12 cellular contexts compared by ENCODE assay signal in the genomic region with DNA sequence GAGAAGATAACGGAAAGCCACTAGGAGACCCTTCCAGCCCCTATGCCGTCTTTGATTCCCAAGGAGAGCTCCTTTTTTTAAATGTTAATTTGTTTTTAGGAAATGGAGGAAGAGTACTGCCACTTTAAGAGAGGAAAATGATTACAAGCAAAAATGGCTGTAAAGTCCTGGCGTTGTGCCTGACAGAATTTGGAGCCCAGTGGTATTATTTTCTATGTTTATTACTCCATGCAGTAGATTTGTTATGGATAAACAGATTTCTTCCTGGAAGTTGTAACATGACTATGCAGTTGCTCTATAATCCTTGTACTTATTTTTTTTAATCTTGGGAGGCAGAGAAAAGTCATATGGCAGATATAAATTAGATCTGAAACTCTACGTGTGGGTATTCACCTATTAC.
DNase-seq lines count a peak whose midpoint lies in the region; ATAC-seq and TF ChIP-seq lines count a peak whose summit lies in the region.
"Had no signal": no experiment of that assay in that cellular context is flagged by ENCODE, and none has a peak within 500 bp of the region (broad histone marks: within the 10 kb centered on the region; RNA-seq: fewer than 3 reads in every experiment).

No MANE protein-coding gene starts in this region.

- intact Hi-C loops in IMR-90 (cut with micrococcal nuclease) (no loop called here), colonic mucosa (cut with DNase I) (no loop called here), mucosa of descending colon (cut with DNase I, micrococcal nuclease) (no loop called here), lower leg skin (cut with DNase I; ENCODE audit: low total_unique reads) (no loop called here)

- H2AFZ ChIP-seq in IMR-90 (replicated peaks; ENCODE audit: low read length, poor library complexity): no peak overlapping the region

- no peaks in the 10 kb centered on the region for H3K9me1 ChIP-seq in IMR-90 (ENCODE audit: insufficient read depth, low read length)

- no peaks in the 10 kb centered on the region for H3K4me1 Mint-ChIP-seq in activated CD8-positive, alpha-beta memory T cell treated with anti-CD3 and anti-CD28 coated beads, Interleukin-2, amount 10 ng/mL, durations not matched to agents 7 days and 5 days
- H3K4me1 Mint-ChIP-seq: CD14-positive monocyte had no signal

- ATAC-seq in IMR-90 (ENCODE audit: low read depth) (peak; percentile 88), mucosa of descending colon (peak; percentile 68)
- no peak for ATAC-seq in activated CD8-positive, alpha-beta memory T cell treated with anti-CD3 and anti-CD28 coated beads, Interleukin-2, amount 10 ng/mL, durations not matched to agents 7 days and 5 days
- ATAC-seq: CD8-positive, alpha-beta T cell; HCT116 had no signal

- H3K14ac ChIP-seq in IMR-90 (replicated peaks; ENCODE audit: low read depth, low read length): no peak overlapping the region

- H2BK15ac ChIP-seq in IMR-90 (ENCODE audit: low read depth, low read length): no peak overlapping the region

- no peaks in the 10 kb centered on the region for H4K20me1 ChIP-seq in IMR-90 (ENCODE audit: insufficient read depth, low read length)

- H4K5ac ChIP-seq in IMR-90 (ENCODE audit: low read depth, low read length): peak overlapping the region; percentile 72; the same call in 1 of the 2 replicates

- TF ChIP-seq CTCF in IMR-90 (conservative IDR thresholded peaks at IDR 0.05; ENCODE audit: low read depth, low read length) (no peak), colonic mucosa (IDR thresholded peaks at IDR 0.05) (no peak), mucosa of descending colon (IDR thresholded peaks at IDR 0.05) (no peak), lower leg skin (IDR thresholded peaks at IDR 0.05) (no peak)

- no TSS peak for BruUV-seq in IMR-90 (replicated peaks; lab: Mats Ljungman, UMichigan)

- H3K27ac Mint-ChIP-seq in activated CD8-positive, alpha-beta memory T cell treated with anti-CD3 and anti-CD28 coated beads, Interleukin-2, amount 10 ng/mL, durations not matched to agents 7 days and 5 days: no peak overlapping the region
- H3K27ac Mint-ChIP-seq: CD14-positive monocyte; CD8-positive, alpha-beta T cell had no signal

- H3K9me3 ChIP-seq in IMR-90 (ENCODE audit: control insufficient read depth, insufficient read depth, low read length) (no peaks in the 10 kb centered on the region), colonic mucosa (no peaks in the 10 kb centered on the region), mucosa of descending colon (no peaks in the 10 kb centered on the region)

- no peak overlapping the region for H3K4me3 Mint-ChIP-seq in activated CD8-positive, alpha-beta memory T cell treated with anti-CD3 and anti-CD28 coated beads, Interleukin-2, amount 10 ng/mL, durations not matched to agents 7 days and 5 days
- H3K4me3 Mint-ChIP-seq: CD14-positive monocyte; CD8-positive, alpha-beta T cell had no signal

- DNase-seq in IMR-90 (peak; percentile 33), colonic mucosa (peak; percentile 38), mucosa of descending colon (peak in 1 of 3 donors; percentile 82), lower leg skin (ENCODE audit: low spot score in 2 of 2) (no peak), NCI-H128 (lab: John Stamatoyannopoulos, UW; ENCODE audit: unreplicated experiment) (no peak)
- DNase-seq in activated CD8-positive, alpha-beta memory T cell treated with anti-CD3 and anti-CD28 coated beads, Interleukin-2, amount 10 ng/mL, durations not matched to agents 7 days and 5 days: no peak
- DNase-seq in activated CD4-positive, alpha-beta T cell treated with anti-CD3 and anti-CD28 coated beads, Interleukin-2, amount 50 U/mL, for 48 hours: no peak
- DNase-seq: CD8-positive, alpha-beta T cell; COR-L47 had no signal

- no CpG with 5 or more reads among the region's 4 CpGs for WGBS in IMR-90 (ENCODE audit: extremely low coverage in 2 of 2, insufficient read length in 1 of 2), 2 experiments
- 67 to 70% methylated on average over 4 of the region's 4 CpGs for WGBS in lower leg skin, 2 donors

- no peak for TF ChIP-seq RAD21 in IMR-90 (IDR thresholded peaks at IDR 0.05; ENCODE audit: low read length)

- no peak overlapping the region; the same call in 1 of the 2 replicates for H3K4me2 ChIP-seq in IMR-90 (ENCODE audit: low read depth, low read length)

- H3K27ac ChIP-seq in IMR-90 (ENCODE audit: insufficient read depth, low read length) (peak overlapping the region; percentile 73; the same call in 1 of the 2 replicates), colonic mucosa (no peak overlapping the region)
- H3K27ac ChIP-seq: HL-60 had no signal

- no peaks in the 10 kb centered on the region for H3K27me3 Mint-ChIP-seq in activated CD8-positive, alpha-beta memory T cell treated with anti-CD3 and anti-CD28 coated beads, Interleukin-2, amount 10 ng/mL, durations not matched to agents 7 days and 5 days

- CTCF ChIA-PET in IMR-90 (lab: Yijun Ruan, JAX): no interaction called here
- CTCF ChIA-PET in activated CD8-positive, alpha-beta memory T cell treated with anti-CD3 and anti-CD28 coated beads, Interleukin-2, amount 10 ng/mL, durations not matched to agents 7 days and 5 days (lab: Charles Lee): no interaction called here

- H3K4me1 ChIP-seq in IMR-90 (ENCODE audit: control insufficient read depth, insufficient read depth, low read length): peaks cover 9% of the 10 kb centered on the region; the same call in 1 of the 2 replicates
- H3K4me1 ChIP-seq in colonic mucosa: no peaks in the 10 kb centered on the region
- peaks cover 3% of the 10 kb centered on the region for H3K4me1 ChIP-seq in mucosa of descending colon (ENCODE audit: low read depth)

- H3K27me3 ChIP-seq in IMR-90 (ENCODE audit: control insufficient read depth, insufficient read depth, low read length): no peaks in the 10 kb centered on the region
- no peaks in the 10 kb centered on the region for H3K27me3 ChIP-seq in colonic mucosa

- no peak overlapping the region for H4K91ac ChIP-seq in IMR-90 (ENCODE audit: insufficient read depth, low read depth, low read length)

- dilution Hi-C loops in IMR-90 (cut with HindIII; ENCODE audit: low sequenced_read_pairs, unreplicated experiment): no loop called here

- no peak overlapping the region for H2BK5ac ChIP-seq in IMR-90 (ENCODE audit: low read depth, low read length, poor library complexity, severe bottlenecking)

- H2BK120ac ChIP-seq in IMR-90 (ENCODE audit: low read depth, low read length): 0 out of 2 replicates have a peak overlapping the region, but pooled peaks have one; percentile 52

- H3K4me3 ChIP-seq in IMR-90 (ENCODE audit: insufficient read depth, low read depth, low read length): no peak overlapping the region
- H3K4me3 ChIP-seq in colonic mucosa: no peak overlapping the region
- no peak overlapping the region for H3K4me3 ChIP-seq in mucosa of descending colon
- no peak overlapping the region for H3K4me3 ChIP-seq in lower leg skin (ENCODE audit: low read depth, poor library complexity, severe bottlenecking)

- no peak overlapping the region for H3K23ac ChIP-seq in IMR-90 (ENCODE audit: low read depth, low read length)

- no peak overlapping the region for H2AK5ac ChIP-seq in IMR-90 (ENCODE audit: low read depth, low read length)

- no peaks in the 10 kb centered on the region for H3K36me3 Mint-ChIP-seq in activated CD8-positive, alpha-beta memory T cell treated with anti-CD3 and anti-CD28 coated beads, Interleukin-2, amount 10 ng/mL, durations not matched to agents 7 days and 5 days
- H3K36me3 Mint-ChIP-seq: CD14-positive monocyte; CD8-positive, alpha-beta T cell had no signal

- H2AK9ac ChIP-seq in IMR-90 (replicated peaks; ENCODE audit: low read depth, low read length, poor library complexity): no peak overlapping the region

- TF ChIP-seq POLR2A in IMR-90 (IDR thresholded peaks at IDR 0.05; ENCODE audit: low read depth, low read length) (no peak), lower leg skin (IDR thresholded peaks at IDR 0.05) (no peak)

- no peak overlapping the region for H4K8ac ChIP-seq in IMR-90 (ENCODE audit: low read depth in 2 of 2, low read length in 2 of 2)

- H3K9ac ChIP-seq in IMR-90 (ENCODE audit: low read depth, low read length) (no peak overlapping the region; the same call in 1 of the 2 replicates), colonic mucosa (ENCODE audit: low read depth in 2 of 2, low read length in 2 of 2) (no peak overlapping the region)

- peaks cover 4% of the 10 kb centered on the region for H3K9me3 Mint-ChIP-seq in activated CD8-positive, alpha-beta memory T cell treated with anti-CD3 and anti-CD28 coated beads, Interleukin-2, amount 10 ng/mL, durations not matched to agents 7 days and 5 days (ENCODE audit: low read depth)

- no peak overlapping the region; the same call in 1 of the 2 replicates for H3K56ac ChIP-seq in IMR-90 (ENCODE audit: extremely low read depth, insufficient read depth, low read length)

- POLR2A ChIA-PET in IMR-90 (lab: Charles Lee; ENCODE audit: unreplicated experiment): no interaction called here

- H2BK20ac ChIP-seq in IMR-90 (ENCODE audit: low read depth, low read length): no peak overlapping the region

- peak overlapping the region; percentile 87; the same call in 1 of the 2 replicates for H3K18ac ChIP-seq in IMR-90 (ENCODE audit: low read depth, low read length)

- H3K4ac ChIP-seq in IMR-90 (ENCODE audit: low read depth, low read length): no peak overlapping the region

- no peaks in the 10 kb centered on the region for H3K79me1 ChIP-seq in IMR-90 (ENCODE audit: low read depth in 1 of 2, low read length in 2 of 2)

- in situ Hi-C loops in IMR-90 (cut with MboI; ENCODE audit: low sequenced_read_pairs): no loop called here

- H3K36me3 ChIP-seq in IMR-90 (ENCODE audit: control insufficient read depth, insufficient read depth, low read length) (no peaks in the 10 kb centered on the region), colonic mucosa (no peaks in the 10 kb centered on the region), mucosa of descending colon (ENCODE audit: low read depth) (no peaks in the 10 kb centered on the region)

TF ChIP-seq in IMR-90, 13 proteins besides CTCF, POLR2A, EP300 and RAD21 (continues in another document):
- no peak for TF ChIP-seq BHLHE40 (IDR thresholded peaks at IDR 0.05; ENCODE audit: low read depth, low read length)
- TF ChIP-seq NFE2L2 (IDR thresholded peaks at IDR 0.05; ENCODE audit: low read depth, low read length): no peak
- TF ChIP-seq CEBPB (IDR thresholded peaks at IDR 0.05; ENCODE audit: low read depth, low read length): no peak
- TF ChIP-seq, protein P1, sequence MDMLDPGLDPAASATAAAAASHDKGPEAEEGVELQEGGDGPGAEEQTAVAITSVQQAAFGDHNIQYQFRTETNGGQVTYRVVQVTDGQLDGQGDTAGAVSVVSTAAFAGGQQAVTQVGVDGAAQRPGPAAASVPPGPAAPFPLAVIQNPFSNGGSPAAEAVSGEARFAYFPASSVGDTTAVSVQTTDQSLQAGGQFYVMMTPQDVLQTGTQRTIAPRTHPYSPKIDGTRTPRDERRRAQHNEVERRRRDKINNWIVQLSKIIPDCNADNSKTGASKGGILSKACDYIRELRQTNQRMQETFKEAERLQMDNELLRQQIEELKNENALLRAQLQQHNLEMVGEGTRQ (IDR thresholded peaks at IDR 0.05; ENCODE audit: low read depth, low read length): no peak
- no peak for TF ChIP-seq MXI1 (IDR thresholded peaks at IDR 0.05; ENCODE audit: borderline replicate concordance, low read depth, low read length)
- no peak for TF ChIP-seq CHD1 (IDR thresholded peaks at IDR 0.05; ENCODE audit: low read depth, low read length)
- no peak for TF ChIP-seq RCOR1 (IDR thresholded peaks at IDR 0.05; ENCODE audit: insufficient replicate concordance, low read length)
- no peak for TF ChIP-seq MAFK (IDR thresholded peaks at IDR 0.05; ENCODE audit: low read depth, low read length)

Comparison
In these comparisons a context has a peak if more than half of its experiments do, and no peak if none do; other contexts are left out.
1. DNase-seq: peak in IMR-90 (single experiment) and colonic mucosa (single experiment); none in lower leg skin (0 of 2), activated CD8-positive, alpha-beta memory T cell treated with anti-CD3 and anti-CD28 coated beads, Interleukin-2, amount 10 ng/mL, durations not matched to agents 7 days and 5 days (single experiment), NCI-H128 (single experiment) and activated CD4-positive, alpha-beta T cell treated with anti-CD3 and anti-CD28 coated beads, Interleukin-2, amount 50 U/mL, for 48 hours (0 of 2).